Comparison of ENCODE assay signal across 27 cellular contexts in the genomic region with DNA sequence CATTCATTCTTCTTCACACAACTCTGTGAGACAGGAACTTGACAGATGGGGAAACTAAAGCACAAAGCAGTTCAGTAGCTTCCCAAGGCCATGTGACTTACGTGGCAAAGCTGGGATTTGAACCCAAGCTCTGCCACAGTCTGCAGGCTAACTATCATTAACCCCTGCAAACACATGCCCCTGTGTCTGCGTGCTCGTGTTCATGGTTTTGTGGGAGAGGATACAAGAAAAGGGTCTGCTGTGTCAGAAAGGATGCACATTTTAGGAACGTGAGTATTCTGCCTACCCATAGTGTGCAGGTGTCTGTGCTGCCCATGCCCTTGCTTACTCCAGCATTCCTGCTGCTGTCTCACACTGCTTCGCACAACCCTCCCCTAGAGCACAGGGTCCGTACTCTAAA.
"Had no signal": no experiment of that assay in that cellular context is flagged by ENCODE, and none has a peak within 500 bp of the region (broad histone marks: within the 10 kb centered on the region; RNA-seq: fewer than 3 reads in every experiment).

No MANE protein-coding gene starts in this region.

- H3K4me2 ChIP-seq: neural progenitor cell had no signal

- H3K9ac ChIP-seq: neural progenitor cell had no signal

- ATAC-seq: right cardiac atrium had no signal

- H3K27ac ChIP-seq: esophagus squamous epithelium, neural progenitor cell had no signal

- H3K27me3 Mint-ChIP-seq: activated CD4-positive, alpha-beta T cell treated with anti-CD3 and anti-CD28 coated beads, Interleukin-2, amount 10 ng/mL, durations not matched to agents 7 days and 5 days; activated CD8-positive, alpha-beta T cell treated with anti-CD3 and anti-CD28 coated beads for 36 hours; activated naive CD8-positive, alpha-beta T cell treated with anti-CD3 and anti-CD28 coated beads for 36 hours had no signal

- H3K9me3 Mint-ChIP-seq: activated CD4-positive, alpha-beta T cell treated with anti-CD3 and anti-CD28 coated beads, Interleukin-2, amount 10 ng/mL, durations not matched to agents 7 days and 5 days; activated CD8-positive, alpha-beta T cell treated with anti-CD3 and anti-CD28 coated beads for 36 hours; activated naive CD4-positive, alpha-beta T cell treated with anti-CD3 and anti-CD28 coated beads for 36 hours; activated naive CD8-positive, alpha-beta T cell treated with anti-CD3 and anti-CD28 coated beads for 36 hours; activated T-helper 1 cell treated with anti-CD3 and anti-CD28 coated beads, Interleukin-12 subunit alpha, Interleukin-12 subunit beta, Interleukin-2, Interleukin-4 antibody, amounts not matched to agents 30 ng/mL and 10 ng/mL and 1 ng/mL, durations not matched to agents 14 hours and 24 hours and 36 hours; brain; natural killer cell; neural progenitor cell; T-helper 1 cell treated with Interleukin-12 subunit alpha and Interleukin-12 subunit beta and Interleukin-4 antibody, amounts not matched to agents 30 μg/mL and 1 μg/mL, for 36 hours had no signal

- H3K36me3 ChIP-seq: adrenal gland, esophagus squamous epithelium, heart right ventricle, lower lobe of right lung, neural progenitor cell, spleen, upper lobe of left lung had no signal

- H3K27ac Mint-ChIP-seq: activated CD4-positive, alpha-beta T cell treated with anti-CD3 and anti-CD28 coated beads, Interleukin-2, amount 10 ng/mL, durations not matched to agents 7 days and 5 days; activated CD8-positive, alpha-beta T cell treated with anti-CD3 and anti-CD28 coated beads for 36 hours; activated naive CD4-positive, alpha-beta T cell treated with anti-CD3 and anti-CD28 coated beads for 36 hours; activated naive CD8-positive, alpha-beta T cell treated with anti-CD3 and anti-CD28 coated beads for 36 hours; activated T-helper 1 cell treated with anti-CD3 and anti-CD28 coated beads, Interleukin-12 subunit alpha, Interleukin-12 subunit beta, Interleukin-2, Interleukin-4 antibody, amounts not matched to agents 30 ng/mL and 10 ng/mL and 1 ng/mL, durations not matched to agents 14 hours and 24 hours and 36 hours; natural killer cell; neural progenitor cell; T-helper 1 cell treated with Interleukin-12 subunit alpha and Interleukin-12 subunit beta and Interleukin-4 antibody, amounts not matched to agents 30 μg/mL and 1 μg/mL, for 36 hours had no signal

- DNase-seq: activated CD4-positive, alpha-beta T cell treated with anti-CD3 and anti-CD28 coated beads, Interleukin-2, amount 10 ng/mL, durations not matched to agents 7 days and 5 days; activated CD4-positive, CD25-positive, alpha-beta regulatory T cell treated with anti-CD3 and anti-CD28 coated beads, Interleukin-2, amount 50 U/mL, for 72 hours; activated CD8-positive, alpha-beta T cell treated with anti-CD3 and anti-CD28 coated beads for 36 hours; activated effector memory CD4-positive, alpha-beta T cell treated with anti-CD3 and anti-CD28 coated beads, Interleukin-2, amount 50 U/mL, for 16 hours; activated naive CD4-positive, alpha-beta T cell treated with anti-CD3 and anti-CD28 coated beads for 36 hours; activated naive CD8-positive, alpha-beta T cell treated with anti-CD3 and anti-CD28 coated beads for 36 hours; activated T-cell treated with anti-CD3 and anti-CD28 coated beads, Interleukin-2, amount 50 U/mL, for 1 hour; aorta; esophagus squamous epithelium; foreskin melanocyte; heart right ventricle; lower lobe of right lung; mesenchymal stem cell; natural killer cell; posterior cingulate gyrus; right cardiac atrium; spleen; stimulated activated CD4-positive, alpha-beta T cell treated with anti-CD3 and anti-CD28 coated beads, Interleukin-2, amount 100 ng/mL, for 48 hours; stimulated activated naive CD4-positive, alpha-beta T cell treated with Interleukin-2 at 50 U/mL for 16 hours; SW 1271; T-helper 9 cell; upper lobe of left lung had no signal

- H3K27me3 ChIP-seq: adrenal gland, esophagus squamous epithelium, heart right ventricle, neural progenitor cell, spleen, upper lobe of left lung had no signal

- H3K4me3 Mint-ChIP-seq: activated CD4-positive, alpha-beta T cell treated with anti-CD3 and anti-CD28 coated beads, Interleukin-2, amount 10 ng/mL, durations not matched to agents 7 days and 5 days; activated CD8-positive, alpha-beta T cell treated with anti-CD3 and anti-CD28 coated beads for 36 hours; activated naive CD4-positive, alpha-beta T cell treated with anti-CD3 and anti-CD28 coated beads for 36 hours; activated naive CD8-positive, alpha-beta T cell treated with anti-CD3 and anti-CD28 coated beads for 36 hours; activated T-helper 1 cell treated with anti-CD3 and anti-CD28 coated beads, Interleukin-12 subunit alpha, Interleukin-12 subunit beta, Interleukin-2, Interleukin-4 antibody, amounts not matched to agents 30 ng/mL and 10 ng/mL and 1 ng/mL, durations not matched to agents 14 hours and 24 hours and 36 hours; brain; natural killer cell; neural progenitor cell; T-helper 1 cell treated with Interleukin-12 subunit alpha and Interleukin-12 subunit beta and Interleukin-4 antibody, amounts not matched to agents 30 μg/mL and 1 μg/mL, for 36 hours had no signal

- H3K4me3 ChIP-seq: adrenal gland, esophagus squamous epithelium, heart right ventricle, lower lobe of right lung, neural progenitor cell, spleen, upper lobe of left lung had no signal

- H3K9me3 ChIP-seq: adrenal gland, esophagus squamous epithelium, heart right ventricle, lower lobe of right lung, spleen, upper lobe of left lung had no signal
